Comparison of ENCODE assay signal across 22 cellular contexts in the genomic region with DNA sequence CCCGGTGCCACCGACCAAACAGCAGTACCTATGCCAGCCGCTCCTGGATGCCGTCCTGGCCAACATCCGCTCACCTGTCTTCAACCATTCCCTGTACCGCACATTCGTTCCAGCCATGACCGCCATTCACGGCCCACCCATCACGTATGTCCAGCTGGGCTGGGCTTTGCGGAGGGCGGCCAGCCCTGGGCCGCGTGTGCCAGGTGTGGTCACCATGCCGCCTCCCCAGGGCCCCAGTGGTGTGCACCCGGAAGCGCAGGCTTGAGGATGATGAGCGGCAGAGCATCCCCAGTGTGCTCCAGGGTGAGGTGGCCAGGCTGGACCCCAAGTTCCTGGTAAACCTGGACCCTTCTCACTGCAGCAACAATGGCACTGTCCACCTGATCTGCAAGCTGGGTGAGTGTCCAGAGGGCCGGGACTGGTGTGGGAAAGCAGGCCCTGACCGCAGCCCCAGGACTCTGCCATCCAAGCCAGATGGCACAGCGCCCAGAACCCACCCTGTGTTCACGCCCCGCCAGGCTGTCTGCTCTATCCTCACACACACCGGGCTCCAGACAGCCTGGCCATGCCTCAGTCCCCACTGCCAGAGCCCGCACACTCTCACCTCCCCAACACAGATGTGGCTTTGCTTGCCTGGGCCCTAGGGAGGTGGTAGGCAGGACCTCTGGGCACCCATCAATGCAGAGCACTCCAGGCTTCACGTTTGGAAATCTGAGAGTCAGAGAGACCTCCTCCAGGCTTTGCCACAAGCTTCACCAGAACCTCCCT.
A peak's percentile ranks its signal among the peaks of the same experiment; 100 is the strongest.
DNase-seq lines count a peak whose midpoint lies in the region; ATAC-seq and TF ChIP-seq lines count a peak whose summit lies in the region.
"Had no signal": no experiment of that assay in that cellular context is flagged by ENCODE, and none has a peak within 500 bp of the region (broad histone marks: within the 10 kb centered on the region; RNA-seq: fewer than 3 reads in every experiment).

No MANE protein-coding gene starts in this region.

- H3K9ac ChIP-seq in mammary epithelial cell (ENCODE audit: insufficient read depth, low read length) = no peak overlapping the region
- H3K9ac ChIP-seq in trophoblast cell (ENCODE audit: low read length) = no peak overlapping the region
- H3K9ac ChIP-seq: parathyroid adenoma had no signal

- ATAC-seq in HG02610 (IDR thresholded peaks at IDR 0.05; ENCODE audit: unreplicated experiment) = no peak
- ATAC-seq: activated CD4-positive, alpha-beta T cell treated with anti-CD3 and anti-CD28 coated beads for 36 hours; activated CD8-positive, alpha-beta memory T cell treated with anti-CD3 and anti-CD28 coated beads, Interleukin-2, amount 10 ng/mL, durations not matched to agents 7 days and 5 days; natural killer cell treated with Interleukin-12 subunit alpha and Interleukin-12 subunit beta and Interleukin-15 and Interleukin-18, amount 100 ng/mL, for 72 hours; T-cell had no signal

- no peak overlapping the region for H2BK12ac ChIP-seq in trophoblast cell (ENCODE audit: low read length)

- no peak overlapping the region for H3K23ac ChIP-seq in trophoblast cell (ENCODE audit: low read length)

- no peaks in the 10 kb centered on the region for H3K27me3 ChIP-seq in breast epithelium
- no peaks in the 10 kb centered on the region for H3K27me3 ChIP-seq in mammary epithelial cell (ENCODE audit: insufficient read depth, low read length)
- no peaks in the 10 kb centered on the region for H3K27me3 ChIP-seq in trophoblast cell (ENCODE audit: insufficient read depth, low read length)
- H3K27me3 ChIP-seq in HAP-1 (ENCODE audit: low read depth) = no peaks in the 10 kb centered on the region
- H3K27me3 ChIP-seq: sigmoid colon, testis had no signal

- H3K27me3 Mint-ChIP-seq in MCF 10A (ENCODE audit: insufficient read depth, unreplicated experiment) = no peaks in the 10 kb centered on the region
- H3K27me3 Mint-ChIP-seq: activated CD4-positive, alpha-beta T cell treated with anti-CD3 and anti-CD28 coated beads for 36 hours; activated CD8-positive, alpha-beta memory T cell treated with anti-CD3 and anti-CD28 coated beads, Interleukin-2, amount 10 ng/mL, durations not matched to agents 7 days and 5 days; natural killer cell treated with Interleukin-12 subunit alpha and Interleukin-12 subunit beta and Interleukin-15 and Interleukin-18, amount 100 ng/mL, for 72 hours; T-cell had no signal

- H2BK5ac ChIP-seq in trophoblast cell (ENCODE audit: low read depth, low read length, poor library complexity) = no peak overlapping the region

- BruUV-seq in MCF 10A (replicated peaks; lab: Mats Ljungman, UMichigan) (no TSS peak), mammary epithelial cell (replicated peaks; lab: Mats Ljungman, UMichigan) (no TSS peak)

- H3K79me2 ChIP-seq in mammary epithelial cell (ENCODE audit: insufficient read depth, low read length) (peaks cover 21% of the 10 kb centered on the region), trophoblast cell (ENCODE audit: control insufficient read depth, insufficient read depth, low read length, poor library complexity) (no peaks in the 10 kb centered on the region)
- H3K79me2 ChIP-seq: parathyroid adenoma had no signal

- no peaks in the 10 kb centered on the region for H3K4me1 ChIP-seq in breast epithelium
- H3K4me1 ChIP-seq in mammary epithelial cell (ENCODE audit: insufficient read depth, low read length) = peaks cover 30% of the 10 kb centered on the region
- no peaks in the 10 kb centered on the region for H3K4me1 ChIP-seq in trophoblast cell (ENCODE audit: control insufficient read depth in 1 of 2, insufficient read depth in 2 of 2, low read length in 2 of 2)
- H3K4me1 ChIP-seq in HAP-1 = no peaks in the 10 kb centered on the region
- H3K4me1 ChIP-seq: parathyroid adenoma, sigmoid colon, testis had no signal

- H4K91ac ChIP-seq in trophoblast cell (ENCODE audit: low read depth, low read length) = peak overlapping the region; percentile 23

- peak overlapping the region; percentile 84 for H3K27ac Mint-ChIP-seq in MCF 10A (ENCODE audit: low read depth, unreplicated experiment)
- H3K27ac Mint-ChIP-seq: activated CD4-positive, alpha-beta T cell treated with anti-CD3 and anti-CD28 coated beads for 36 hours; activated CD8-positive, alpha-beta memory T cell treated with anti-CD3 and anti-CD28 coated beads, Interleukin-2, amount 10 ng/mL, durations not matched to agents 7 days and 5 days; natural killer cell treated with Interleukin-12 subunit alpha and Interleukin-12 subunit beta and Interleukin-15 and Interleukin-18, amount 100 ng/mL, for 72 hours; T-cell had no signal

- no peaks in the 10 kb centered on the region for H3K79me1 ChIP-seq in trophoblast cell (ENCODE audit: low read length)

- H3K9me3 Mint-ChIP-seq in MCF 10A (ENCODE audit: unreplicated experiment) = no peaks in the 10 kb centered on the region
- H3K9me3 Mint-ChIP-seq: natural killer cell treated with Interleukin-12 subunit alpha and Interleukin-12 subunit beta and Interleukin-15 and Interleukin-18, amount 100 ng/mL, for 72 hours; T-cell had no signal

- H3K27ac ChIP-seq in breast epithelium = no peak overlapping the region
- H3K27ac ChIP-seq in mammary epithelial cell (ENCODE audit: insufficient read depth, low read depth, low read length) = no peak overlapping the region
- no peak overlapping the region for H3K27ac ChIP-seq in trophoblast cell (ENCODE audit: low read depth, low read length)
- H3K27ac ChIP-seq: C4-2B, parathyroid adenoma, sigmoid colon, testis had no signal

- POLR2A ChIA-PET in MCF 10A (lab: Yijun Ruan, JAX) = interaction anchor here (0.7 to 1.0 kb wide), 4 partner anchors 9 to 83 kb away, joined by 3 to 4 read pairs (median 4); no protein-coding TSS in a partner anchor

- no peak for TF ChIP-seq POLR2A in breast epithelium (IDR thresholded peaks at IDR 0.05)

- no peak overlapping the region for H3K4me3 ChIP-seq in breast epithelium
- H3K4me3 ChIP-seq in mammary epithelial cell (replicated peaks in 1 of 3; ENCODE audit: insufficient read depth in 1 of 3, low read depth in 2 of 3, low read length in 3 of 3) = no peak overlapping the region
- H3K4me3 ChIP-seq in trophoblast cell (ENCODE audit: low read depth, low read length) = no peak overlapping the region
- H3K4me3 ChIP-seq in HAP-1 = no peak overlapping the region
- H3K4me3 ChIP-seq: sigmoid colon, testis had no signal

- H3K4ac ChIP-seq in trophoblast cell (ENCODE audit: low read depth, low read length) = no peak overlapping the region

- H3K36me3 Mint-ChIP-seq in MCF 10A (ENCODE audit: insufficient read depth, unreplicated experiment) = peaks cover 64% of the 10 kb centered on the region
- H3K36me3 Mint-ChIP-seq: natural killer cell treated with Interleukin-12 subunit alpha and Interleukin-12 subunit beta and Interleukin-15 and Interleukin-18, amount 100 ng/mL, for 72 hours had no signal

- WGBS in mammary epithelial cell (ENCODE audit: low coverage, missing lambda C conversion rate) = 79% methylated on average over 17 of the region's 26 CpGs
- no CpG with 5 or more reads among the region's 26 CpGs for WGBS in trophoblast cell (ENCODE audit: extremely low coverage, insufficient coverage, insufficient read length)

- H4K20me1 ChIP-seq in mammary epithelial cell (ENCODE audit: insufficient read depth, low read length) = no peaks in the 10 kb centered on the region

- CTCF ChIA-PET in MCF 10A (lab: Yijun Ruan, JAX) = no interaction called here
- CTCF ChIA-PET in mammary epithelial cell (lab: Charles Lee; ENCODE audit: low non-redundant PET) = interaction anchor here (0.6 kb wide), 1 partner anchor 14 kb away, joined by 3 read pairs; no protein-coding TSS in a partner anchor

- no peak overlapping the region for H2AFZ ChIP-seq in mammary epithelial cell (ENCODE audit: low read depth, low read length)
- no peak overlapping the region for H2AFZ ChIP-seq in trophoblast cell (ENCODE audit: insufficient read depth, low read length, poor library complexity)
- H2AFZ ChIP-seq: parathyroid adenoma had no signal

- peaks cover 9% of the 10 kb centered on the region for H3K4me1 Mint-ChIP-seq in MCF 10A (ENCODE audit: insufficient read depth, unreplicated experiment)
- H3K4me1 Mint-ChIP-seq: activated CD8-positive, alpha-beta memory T cell treated with anti-CD3 and anti-CD28 coated beads, Interleukin-2, amount 10 ng/mL, durations not matched to agents 7 days and 5 days had no signal

- H4K12ac ChIP-seq in trophoblast cell (ENCODE audit: low read depth, low read length) = peak overlapping the region; percentile 46

- no peak overlapping the region for H3K14ac ChIP-seq in trophoblast cell (ENCODE audit: low read length)

- in situ Hi-C loops in mammary epithelial cell (cut with MboI; ENCODE audit: low sequenced_read_pairs in 2 of 2) (no loop called here), HAP-1 (cut with MboI; ENCODE audit: low sequenced_read_pairs) (no loop called here)

- H4K8ac ChIP-seq in trophoblast cell (ENCODE audit: low read depth, low read length) = no peak overlapping the region

- dilution Hi-C loops in mammary epithelial cell (cut with HindIII; ENCODE audit: low sequenced_read_pairs) = no loop called here

- no peak for TF ChIP-seq CTCF in MCF 10A (IDR thresholded peaks at IDR 0.05; ENCODE audit: unreplicated experiment)
- TF ChIP-seq CTCF in breast epithelium (IDR thresholded peaks at IDR 0.05) = no peak
- TF ChIP-seq CTCF in mammary epithelial cell (conservative IDR thresholded peaks at IDR 0.05 in 1 of 2, IDR thresholded peaks at IDR 0.05 in 1 of 2; ENCODE audit: extremely low read depth in 1 of 2, insufficient read depth in 1 of 2, low read depth in 1 of 2, low read length in 2 of 2) = no peak

- intact Hi-C loops in MCF 10A (cut with micrococcal nuclease) = no loop called here
- intact Hi-C loops in breast epithelium (cut with DNase I; ENCODE audit: low total_unique reads) = no loop called here
- intact Hi-C loops in mammary epithelial cell (cut with micrococcal nuclease) = no loop called here

- peaks cover 17% of the 10 kb centered on the region for H3K36me3 ChIP-seq in breast epithelium
- H3K36me3 ChIP-seq in mammary epithelial cell (ENCODE audit: insufficient read depth, low read length) = peaks cover 21% of the 10 kb centered on the region
- H3K36me3 ChIP-seq in trophoblast cell (ENCODE audit: control insufficient read depth in 1 of 2, insufficient read depth in 2 of 2, low read length in 2 of 2) = peaks cover 78 to 79% of the 10 kb centered on the region in 2 experiments
- peaks cover 65% of the 10 kb centered on the region for H3K36me3 ChIP-seq in HAP-1 (replicated peaks)

- H3K4me3 Mint-ChIP-seq in MCF 10A (ENCODE audit: unreplicated experiment) = no peak overlapping the region
- H3K4me3 Mint-ChIP-seq: activated CD4-positive, alpha-beta T cell treated with anti-CD3 and anti-CD28 coated beads for 36 hours; activated CD8-positive, alpha-beta memory T cell treated with anti-CD3 and anti-CD28 coated beads, Interleukin-2, amount 10 ng/mL, durations not matched to agents 7 days and 5 days; natural killer cell treated with Interleukin-12 subunit alpha and Interleukin-12 subunit beta and Interleukin-15 and Interleukin-18, amount 100 ng/mL, for 72 hours; T-cell had no signal

- H3K4me2 ChIP-seq in mammary epithelial cell (ENCODE audit: insufficient read depth, low read depth, low read length) (peak overlapping the region; percentile 9), trophoblast cell (ENCODE audit: low read length) (no peak overlapping the region)

- H3K9me3 ChIP-seq in breast epithelium (no peaks in the 10 kb centered on the region), mammary epithelial cell (replicated peaks; ENCODE audit: insufficient read depth, low read length) (no peaks in the 10 kb centered on the region), trophoblast cell (ENCODE audit: insufficient read depth, low read depth, low read length) (no peaks in the 10 kb centered on the region), HAP-1 (no peaks in the 10 kb centered on the region)
- H3K9me3 ChIP-seq: sigmoid colon, testis had no signal

- H2BK120ac ChIP-seq in trophoblast cell (ENCODE audit: insufficient read depth, low read length, poor library complexity) = no peak overlapping the region

- H3K18ac ChIP-seq in trophoblast cell (ENCODE audit: low read length) = peak overlapping the region; percentile 14

- no peak overlapping the region for H2AK5ac ChIP-seq in trophoblast cell (ENCODE audit: low read length)

- DNase-seq in MCF 10A (ENCODE audit: unreplicated experiment) (no peak), breast epithelium (ENCODE audit: low spot score in 2 of 2) (no peak), NCI-H1092 (lab: John Stamatoyannopoulos, UW) (peak; percentile 32), mammary epithelial cell (peak; percentile 40), trophoblast cell (no peak), HAP-1 (ENCODE audit: low spot score in 2 of 2) (no peak)
- no peak for DNase-seq in central memory CD4-positive, alpha-beta T cell
- DNase-seq: activated CD4-positive, alpha-beta T cell treated with anti-CD3 and anti-CD28 coated beads for 36 hours; activated CD8-positive, alpha-beta memory T cell treated with anti-CD3 and anti-CD28 coated beads, Interleukin-2, amount 10 ng/mL, durations not matched to agents 7 days and 5 days; glutamatergic neuron; KG1; NCI-H187 treated with DMSO at 0.1 percent for 48 hours; NCI-H226; NCI-H748 treated with DMSO at 0.1 percent for 48 hours; SHP77; sigmoid colon; T-cell; testis had no signal

Comparison
In these comparisons a context has a peak if more than half of its experiments do, and no peak if none do; other contexts are left out.
1. DNase-seq: peak in NCI-H1092 (single experiment) and mammary epithelial cell (single experiment); none in MCF 10A (single experiment), breast epithelium (0 of 2), trophoblast cell (0 of 2), HAP-1 (0 of 2) and central memory CD4-positive, alpha-beta T cell (single experiment).